13 cellular contexts compared by ENCODE assay signal in the genomic region with DNA sequence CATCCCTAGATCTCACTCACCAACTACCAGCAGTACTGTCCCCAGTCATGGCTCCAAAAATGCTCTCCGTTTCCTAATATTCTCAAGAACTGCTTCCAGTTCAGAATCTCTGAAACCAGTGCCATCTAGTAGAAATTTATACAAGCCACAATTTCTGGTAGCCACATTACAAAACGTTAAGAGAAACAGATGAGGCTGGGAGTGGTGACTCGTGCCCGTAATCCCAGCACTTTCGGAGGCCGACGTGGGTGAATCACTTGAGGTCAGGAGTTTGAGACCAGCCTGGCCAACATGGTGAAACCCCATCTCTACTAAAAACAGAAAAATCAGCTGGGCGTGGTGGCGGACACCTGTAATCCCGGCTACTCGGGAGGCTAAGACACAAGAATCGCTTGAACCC.
A peak's percentile ranks its signal among the peaks of the same experiment; 100 is the strongest.
DNase-seq lines count a peak whose midpoint lies in the region; ATAC-seq and TF ChIP-seq lines count a peak whose summit lies in the region.
"Had no signal": no experiment of that assay in that cellular context is flagged by ENCODE, and none has a peak within 500 bp of the region (broad histone marks: within the 10 kb centered on the region; RNA-seq: fewer than 3 reads in every experiment).

No MANE protein-coding gene starts in this region.

- H3K79me2 ChIP-seq in GM23248 (ENCODE audit: insufficient read depth): no peaks in the 10 kb centered on the region

- CTCF ChIA-PET in GM10248 (lab: Yijun Ruan, JAX): interaction anchor here (0.9 to 1.9 kb wide), 3 partner anchors 25 to 150 kb away, joined by 3 to 5 read pairs (median 3); no protein-coding TSS in a partner anchor

- H3K4me1 ChIP-seq in GM23248 (ENCODE audit: insufficient read depth) (peaks cover 6% of the 10 kb centered on the region; the same call in 1 of the 2 replicates), uterus (peaks cover 0 to 9% of the 10 kb centered on the region in 2 donors)

- TF ChIP-seq POLR2A in uterus (IDR thresholded peaks at IDR 0.05): no peak

- WGBS in GM23248 (ENCODE audit: low coverage in 1 of 2, low lambda C conversion rate in 2 of 2, missing lambda C conversion rate in 2 of 2), 2 experiments: 61 to 73% methylated on average over 10 to 12 of the region's 12 CpGs

- intact Hi-C loops in uterus (cut with DNase I; ENCODE audit: low total_unique reads): no loop called here

- ATAC-seq in GM19395 (IDR thresholded peaks at IDR 0.05; ENCODE audit: unreplicated experiment): no peak
- ATAC-seq: HCT116, HepG2 had no signal

- no peak overlapping the region for H3K4me3 ChIP-seq in GM23248
- H3K4me3 ChIP-seq in fibroblast of mammary gland (ENCODE audit: control insufficient read depth, low read depth, low read length): no peak overlapping the region
- H3K4me3 ChIP-seq in uterus: no peak overlapping the region

- in situ Hi-C loops in GM23248 (cut with MboI): no loop called here

- TF ChIP-seq CTCF in fibroblast of mammary gland (conservative IDR thresholded peaks at IDR 0.05; ENCODE audit: control insufficient read depth, insufficient read depth, low read depth, low read length): no peak
- TF ChIP-seq CTCF in GM10248 (IDR thresholded peaks at IDR 0.05; ENCODE audit: control extremely low read depth, extremely low read depth, low read depth, missing control alignments): no peak
- no peak for TF ChIP-seq CTCF in uterus (IDR thresholded peaks at IDR 0.05)

- POLR2A ChIA-PET in GM10248 (lab: Yijun Ruan, JAX): no interaction called here

- no peak overlapping the region for H2AFZ ChIP-seq in GM23248

- no peaks in the 10 kb centered on the region for H3K9me2 ChIP-seq in GM23248 (ENCODE audit: insufficient read depth)

- DNase-seq in GM23248: peak; percentile 51
- peak; percentile 64 for DNase-seq in MV-4-11 (lab: John Stamatoyannopoulos, UW)
- peak; percentile 58 for DNase-seq in fibroblast of mammary gland (ENCODE audit: low read depth)
- no peak for DNase-seq in NCI-H2171 (lab: John Stamatoyannopoulos, UW)
- DNase-seq in GM10248 (ENCODE audit: extremely low spot score): no peak
- no peak for DNase-seq in uterus
- DNase-seq: C1 segment of cervical spinal cord; Calu3; CD4-positive, alpha-beta T cell; DMS 273 treated with DMSO at 0.1 percent for 48 hours had no signal

- H3K9ac ChIP-seq in GM23248: no peak overlapping the region

- H3F3A ChIP-seq in GM23248 (ENCODE audit: insufficient read depth): no peaks in the 10 kb centered on the region

- H3K27me3 ChIP-seq in GM23248 (replicated peaks; ENCODE audit: insufficient read depth): peaks cover 6% of the 10 kb centered on the region; the same call in 1 of the 2 replicates
- H3K27me3 ChIP-seq in uterus: no peaks in the 10 kb centered on the region

- H3K36me3 ChIP-seq in GM23248 (ENCODE audit: low read depth) (no peaks in the 10 kb centered on the region), uterus (no peaks in the 10 kb centered on the region)

- no peak overlapping the region for H3K27ac ChIP-seq in GM23248
- no peak overlapping the region for H3K27ac ChIP-seq in uterus

- no peaks in the 10 kb centered on the region for H4K20me1 ChIP-seq in GM23248 (ENCODE audit: insufficient read depth)

- no peak overlapping the region for H3K4me2 ChIP-seq in GM23248 (ENCODE audit: unreplicated experiment)

- H3K9me3 ChIP-seq in GM23248 (ENCODE audit: low read depth) (no peaks in the 10 kb centered on the region), uterus (no peaks in the 10 kb centered on the region)

Comparison
In these comparisons a context has a peak if more than half of its experiments do, and no peak if none do; other contexts are left out.
1. DNase-seq: peak in GM23248 (single experiment), MV-4-11 (single experiment) and fibroblast of mammary gland (single experiment); none in NCI-H2171 (single experiment), GM10248 (single experiment) and uterus (0 of 2).